Comparison of ENCODE assay signal across 31 cellular contexts in genomic region chr4:41297832-41298231, GRCh38. TPM values are rescaled to one million over a fixed set of nuclear protein-coding genes. Genes with fewer than 3 reads are reported as not detected.
"Had no signal": no experiment of that assay in that cellular context is flagged by ENCODE, and none has a peak within 500 bp of the region (broad histone marks: within the 10 kb centered on the region; RNA-seq: fewer than 3 reads in every experiment).

No MANE protein-coding gene starts in this region.

- H3K27me3 Mint-ChIP-seq: activated CD4-positive, alpha-beta T cell treated with anti-CD3 and anti-CD28 coated beads, Interleukin-2, amount 10 ng/mL, durations not matched to agents 24 days and 14 days; activated CD8-positive, alpha-beta memory T cell treated with anti-CD3 and anti-CD28 coated beads, Interleukin-2, amount 10 ng/mL, durations not matched to agents 7 days and 5 days; activated CD8-positive, alpha-beta T cell treated with anti-CD3 and anti-CD28 coated beads for 36 hours; activated naive CD8-positive, alpha-beta T cell treated with anti-CD3 and anti-CD28 coated beads, Interleukin-2, amount 50 U/mL, for 24 hours; stimulated activated naive B cell treated with anti-CD40 and anti-IgM and Interleukin-4, amounts not matched to agents 10 μg/mL and 1 μg/mL and 100 μg/mL, for 72 hours; type B pancreatic cell had no signal

- DNase-seq: activated CD4-positive, alpha-beta T cell treated with anti-CD3 and anti-CD28 coated beads, Interleukin-2, amount 10 ng/mL, durations not matched to agents 24 days and 14 days; activated CD8-positive, alpha-beta memory T cell treated with anti-CD3 and anti-CD28 coated beads, Interleukin-2, amount 10 ng/mL, durations not matched to agents 7 days and 5 days; activated CD8-positive, alpha-beta T cell treated with anti-CD3 and anti-CD28 coated beads for 36 hours; activated gamma-delta T cell; activated naive CD4-positive, alpha-beta T cell treated with anti-CD3 and anti-CD28 coated beads, Interleukin-2, amount 50 U/mL, for 16 hours; activated naive CD8-positive, alpha-beta T cell treated with anti-CD3 and anti-CD28 coated beads, Interleukin-2, amount 50 U/mL, for 24 hours; activated T-cell treated with anti-CD3 and anti-CD28 coated beads for 4 hours; aorta; brain microvascular endothelial cell; caudate nucleus; erythroblast; foreskin melanocyte; immature natural killer cell; kidney glomerular epithelial cell; left lung; naive B cell; nucleus accumbens; posterior cingulate gyrus; retina; sigmoid colon; stimulated activated CD4-positive, alpha-beta T cell treated with anti-CD3 and anti-CD28 coated beads, Interleukin-2, amount 100 ng/mL, for 48 hours; stimulated activated CD8-positive, alpha-beta memory T cell treated with anti-CD3 and anti-CD28 coated beads, Interleukin-4, amount 100 ng/mL, for 48 hours; stimulated activated naive B cell treated with anti-CD40 and anti-IgM and Interleukin-4, amounts not matched to agents 10 μg/mL and 1 μg/mL and 100 μg/mL, for 72 hours; T-helper 2 cell had no signal

- H3K27ac ChIP-seq: brain microvascular endothelial cell, hepatocyte, left lung, sigmoid colon, thoracic aorta had no signal

- H3K36me3 Mint-ChIP-seq: activated CD8-positive, alpha-beta memory T cell treated with anti-CD3 and anti-CD28 coated beads, Interleukin-2, amount 10 ng/mL, durations not matched to agents 7 days and 5 days; immature natural killer cell; naive B cell; type B pancreatic cell had no signal

- H3K4me1 ChIP-seq: left lung, sigmoid colon had no signal

- H3K4me3 ChIP-seq: hepatocyte, left lung, lung, sigmoid colon, smooth muscle cell, thoracic aorta had no signal

- H3K79me2 ChIP-seq: hepatocyte had no signal

- ATAC-seq: activated CD8-positive, alpha-beta memory T cell treated with anti-CD3 and anti-CD28 coated beads, Interleukin-2, amount 10 ng/mL, durations not matched to agents 7 days and 5 days; activated CD8-positive, alpha-beta T cell treated with anti-CD3 and anti-CD28 coated beads for 36 hours; activated naive CD8-positive, alpha-beta T cell treated with anti-CD3 and anti-CD28 coated beads, Interleukin-2, amount 50 U/mL, for 24 hours; stimulated activated naive B cell treated with anti-CD40 and anti-IgM and Interleukin-4, amounts not matched to agents 10 μg/mL and 1 μg/mL and 100 μg/mL, for 72 hours had no signal

- H3K36me3 ChIP-seq: brain microvascular endothelial cell, left lung, sigmoid colon, thoracic aorta had no signal

- H2AFZ ChIP-seq: hepatocyte had no signal

- H3K9me3 ChIP-seq: thoracic aorta had no signal

- FAIRE-seq: colon had no signal

- H3K4me2 ChIP-seq: hepatocyte, smooth muscle cell had no signal

- H3K4me3 Mint-ChIP-seq: activated CD4-positive, alpha-beta T cell treated with anti-CD3 and anti-CD28 coated beads, Interleukin-2, amount 10 ng/mL, durations not matched to agents 24 days and 14 days; activated CD8-positive, alpha-beta memory T cell treated with anti-CD3 and anti-CD28 coated beads, Interleukin-2, amount 10 ng/mL, durations not matched to agents 7 days and 5 days; activated CD8-positive, alpha-beta T cell treated with anti-CD3 and anti-CD28 coated beads for 36 hours; activated naive CD8-positive, alpha-beta T cell treated with anti-CD3 and anti-CD28 coated beads, Interleukin-2, amount 50 U/mL, for 24 hours; activated T-helper 1 cell treated with anti-CD3 and anti-CD28 coated beads, Interleukin-12 subunit alpha, Interleukin-12 subunit beta, Interleukin-2, Interleukin-4 antibody, amounts not matched to agents 30 ng/mL and 10 ng/mL and 1 ng/mL, durations not matched to agents 14 hours and 24 hours and 36 hours; immature natural killer cell; naive B cell; stimulated activated naive B cell treated with anti-CD40 and anti-IgM and Interleukin-4, amounts not matched to agents 10 μg/mL and 1 μg/mL and 100 μg/mL, for 72 hours; type B pancreatic cell had no signal

- H3K27me3 ChIP-seq: brain microvascular endothelial cell, hepatocyte, left lung, sigmoid colon had no signal

- H3K9me3 Mint-ChIP-seq: type B pancreatic cell had no signal

- H3K4me1 Mint-ChIP-seq: activated CD4-positive, alpha-beta T cell treated with anti-CD3 and anti-CD28 coated beads, Interleukin-2, amount 10 ng/mL, durations not matched to agents 24 days and 14 days; activated CD8-positive, alpha-beta memory T cell treated with anti-CD3 and anti-CD28 coated beads, Interleukin-2, amount 10 ng/mL, durations not matched to agents 7 days and 5 days; activated naive CD8-positive, alpha-beta T cell treated with anti-CD3 and anti-CD28 coated beads, Interleukin-2, amount 50 U/mL, for 24 hours; immature natural killer cell; naive B cell; stimulated activated naive B cell treated with anti-CD40 and anti-IgM and Interleukin-4, amounts not matched to agents 10 μg/mL and 1 μg/mL and 100 μg/mL, for 72 hours had no signal

RNA-seq across cellular contexts. Expression of gene UCHL1, which starts 41.1 kb away (rescaled TPM):
- polyA plus RNA-seq: immature natural killer cell had no signal
